Comparison of ENCODE assay signal across 17 cellular contexts in the genomic region with DNA sequence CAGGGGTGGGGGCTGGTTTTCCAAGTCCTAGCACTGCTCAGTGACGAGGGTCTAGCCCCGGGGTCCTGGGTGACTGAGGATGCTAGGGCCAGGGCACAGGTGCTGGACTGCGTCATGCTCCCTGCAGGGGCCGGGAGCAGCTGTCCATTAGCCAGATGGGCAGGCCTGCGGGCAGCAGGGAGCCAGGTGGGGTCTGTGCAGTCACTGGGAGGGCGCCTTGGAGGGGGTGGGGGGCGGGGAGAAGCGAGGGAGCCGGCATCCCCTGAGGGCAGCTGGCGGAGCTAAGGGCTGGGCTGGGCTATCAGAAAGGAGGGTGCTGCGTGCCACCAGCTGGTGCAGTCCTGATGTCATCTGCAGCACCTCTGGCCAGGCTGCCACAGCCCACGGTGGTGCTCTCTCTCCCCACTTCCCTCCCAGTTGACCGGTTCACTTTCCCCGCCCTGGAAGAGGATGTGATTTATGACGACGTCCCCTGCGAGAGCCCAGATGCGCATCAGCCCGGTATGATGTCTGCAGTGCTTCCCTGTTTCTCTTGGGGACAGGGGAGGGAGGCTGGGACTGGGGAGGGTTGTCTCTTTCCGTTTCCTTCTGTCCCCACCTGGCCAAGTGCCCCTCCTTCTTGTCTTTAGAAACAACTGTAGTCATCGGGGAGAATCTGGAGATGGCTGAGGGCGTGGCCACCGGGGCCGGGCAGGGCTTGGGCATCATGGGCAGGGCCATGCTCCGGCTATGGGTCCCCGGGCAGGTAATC.
DNase-seq lines count a peak whose midpoint lies in the region; ATAC-seq, FAIRE-seq and TF ChIP-seq lines count a peak whose summit lies in the region.
"Had no signal": no experiment of that assay in that cellular context is flagged by ENCODE, and none has a peak within 500 bp of the region (broad histone marks: within the 10 kb centered on the region; RNA-seq: fewer than 3 reads in every experiment).

No MANE protein-coding gene starts in this region.

- no TSS peak for BruUV-seq in K562 (replicated peaks; lab: Mats Ljungman, UMichigan)

- no peak for TF ChIP-seq CTCF in K562 (IDR thresholded peaks at IDR 0.05 in 2 of 3, conservative IDR thresholded peaks at IDR 0.05 in 1 of 3; ENCODE audit: insufficient read depth in 2 of 3, low read depth in 1 of 3, low read length in 3 of 3)

- peaks cover 11% of the 10 kb centered on the region; the same call in 1 of the 2 replicates for H4K20me1 ChIP-seq in K562 (replicated peaks; ENCODE audit: control insufficient read depth, insufficient read depth, low read length)

- no peaks in the 10 kb centered on the region for H3K9me3 ChIP-seq in K562 (replicated peaks; ENCODE audit: control insufficient read depth, insufficient read depth, low read depth, low read length)

- POLR2A ChIA-PET in K562 (lab: Yijun Ruan, JAX), result interaction anchor here (0.5 to 0.6 kb wide), 2 partner anchors 101 to 106 kb away, joined by 3 to 4 read pairs; no protein-coding TSS in a partner anchor
- POLR2A ChIA-PET in activated CD4-positive, alpha-beta T cell treated with anti-CD3 and anti-CD28 coated beads for 36 hours (lab: Charles Lee), result no interaction called here

- no peaks in the 10 kb centered on the region for H3K79me2 ChIP-seq in K562 (ENCODE audit: control insufficient read depth, insufficient read depth, low read length)

- no peak overlapping the region for H3K27ac Mint-ChIP-seq in activated CD4-positive, alpha-beta T cell treated with anti-CD3 and anti-CD28 coated beads for 36 hours
- H3K27ac Mint-ChIP-seq: activated naive CD8-positive, alpha-beta T cell treated with anti-CD3 and anti-CD28 coated beads, Interleukin-2, amount 10 ng/mL, durations not matched to agents 7 days and 5 days had no signal

- H3K9me1 ChIP-seq in K562 (ENCODE audit: control insufficient read depth, insufficient read depth, low read length), result peaks cover 4% of the 10 kb centered on the region

- no peak for FAIRE-seq in K562 (lab: Jason Lieb, UNC)

- H3K4me3 Mint-ChIP-seq in activated CD4-positive, alpha-beta T cell treated with anti-CD3 and anti-CD28 coated beads for 36 hours, result no peak overlapping the region
- H3K4me3 Mint-ChIP-seq: activated B cell treated with CpG ODN at 0.5 μM for 24 hours; activated naive CD8-positive, alpha-beta T cell treated with anti-CD3 and anti-CD28 coated beads, Interleukin-2, amount 10 ng/mL, durations not matched to agents 7 days and 5 days; neural progenitor cell had no signal

- TF ChIP-seq EP300 in K562 (IDR thresholded peaks at IDR 0.05; ENCODE audit: low read length), result no peak

- no peak for TF ChIP-seq POLR2A in K562 (conservative IDR thresholded peaks at IDR 0.05)

- no peaks in the 10 kb centered on the region for H3K4me1 ChIP-seq in K562 (replicated peaks in 1 of 2; ENCODE audit: control insufficient read depth in 2 of 2, insufficient read depth in 2 of 2, low read length in 2 of 2)
- H3K4me1 ChIP-seq: neural progenitor cell had no signal

- H3K4me3 ChIP-seq in K562, result no peak overlapping the region
- H3K4me3 ChIP-seq: neural progenitor cell had no signal

- no peak overlapping the region for H3K4me2 ChIP-seq in K562 (ENCODE audit: insufficient read depth, low read length)
- H3K4me2 ChIP-seq: neural progenitor cell had no signal

- no peaks in the 10 kb centered on the region for H3K4me1 Mint-ChIP-seq in activated CD4-positive, alpha-beta T cell treated with anti-CD3 and anti-CD28 coated beads for 36 hours
- H3K4me1 Mint-ChIP-seq: activated B cell treated with CpG ODN at 0.5 μM for 24 hours; activated naive CD8-positive, alpha-beta T cell treated with anti-CD3 and anti-CD28 coated beads, Interleukin-2, amount 10 ng/mL, durations not matched to agents 7 days and 5 days had no signal

- DNase-seq in DMS 273 (lab: John Stamatoyannopoulos, UW; ENCODE audit: unreplicated experiment) (peak; percentile 61), DMS 273 treated with DMSO at 0.1 percent for 48 hours (lab: John Stamatoyannopoulos, UW) (no peak), NCI-H345 treated with DMSO at 0.1 percent for 48 hours (lab: John Stamatoyannopoulos, UW; ENCODE audit: unreplicated experiment) (peak; percentile 24), K562 (ENCODE audit: extremely low read depth in 1 of 4, low spot score in 3 of 4) (no peak), retina (peak; percentile 65)
- DNase-seq in stimulated activated naive CD4-positive, alpha-beta T cell (lab: John Stamatoyannopoulos, UW), result no peak
- no peak for DNase-seq in activated CD4-positive, alpha-beta T cell treated with anti-CD3 and anti-CD28 coated beads for 36 hours
- DNase-seq in stimulated activated CD4-positive, alpha-beta T cell treated with anti-CD3 and anti-CD28 coated beads, Interleukin-12 subunit alpha, Interleukin-12 subunit beta, amount 100 ng/mL, for 4 hours, result no peak
- DNase-seq: activated B cell treated with CpG ODN at 0.5 μM for 24 hours; activated CD8-positive, alpha-beta memory T cell treated with anti-CD3 and anti-CD28 coated beads, Interleukin-2, amount 50 U/mL, for 48 hours; activated naive CD8-positive, alpha-beta T cell treated with anti-CD3 and anti-CD28 coated beads, Interleukin-2, amount 10 ng/mL, durations not matched to agents 7 days and 5 days; HCEC 1CT; hippocampal formation; left ventricle myocardium superior; NCI-H526 treated with DMSO at 0.1 percent for 48 hours had no signal

- 1% methylated on average over 22 of the region's 26 CpGs for WGBS in K562 (ENCODE audit: insufficient coverage, low coverage, missing lambda C conversion rate)

- no peak overlapping the region for H3K9ac ChIP-seq in K562 (ENCODE audit: insufficient read depth in 1 of 2, low read depth in 2 of 2, low read length in 2 of 2)
- H3K9ac ChIP-seq: neural progenitor cell had no signal

- peaks cover 32 to 54% of the 10 kb centered on the region in 2 experiments; a peak in 4 of 5 replicates for H3K27me3 ChIP-seq in K562 (ENCODE audit: control insufficient read depth in 2 of 2, insufficient read depth in 2 of 2, low read length in 2 of 2)
- H3K27me3 ChIP-seq: neural progenitor cell had no signal

- no peaks in the 10 kb centered on the region for H3K9me3 Mint-ChIP-seq in activated CD4-positive, alpha-beta T cell treated with anti-CD3 and anti-CD28 coated beads for 36 hours (ENCODE audit: low read depth)
- H3K9me3 Mint-ChIP-seq: activated B cell treated with CpG ODN at 0.5 μM for 24 hours; activated naive CD8-positive, alpha-beta T cell treated with anti-CD3 and anti-CD28 coated beads, Interleukin-2, amount 10 ng/mL, durations not matched to agents 7 days and 5 days; neural progenitor cell had no signal

- in situ Hi-C loops in K562 (cut with MboI), result loop anchor here (10.0 kb wide), 1 partner anchor 188 kb away; no protein-coding TSS in a partner anchor

- H3K36me3 Mint-ChIP-seq in activated CD4-positive, alpha-beta T cell treated with anti-CD3 and anti-CD28 coated beads for 36 hours (ENCODE audit: low read depth), result no peaks in the 10 kb centered on the region
- H3K36me3 Mint-ChIP-seq: activated naive CD8-positive, alpha-beta T cell treated with anti-CD3 and anti-CD28 coated beads, Interleukin-2, amount 10 ng/mL, durations not matched to agents 7 days and 5 days; neural progenitor cell had no signal

- peak; percentile 11; the same call in 1 of the 3 replicates for ATAC-seq in K562
- no peak for ATAC-seq in activated CD4-positive, alpha-beta T cell treated with anti-CD3 and anti-CD28 coated beads for 36 hours
- ATAC-seq: left ventricle myocardium superior had no signal

- no peak overlapping the region for H2AFZ ChIP-seq in K562 (ENCODE audit: low read depth, low read length)
- H2AFZ ChIP-seq: neural progenitor cell had no signal

- CTCF ChIA-PET in K562 (lab: Yijun Ruan, JAX; ENCODE audit: low intra/inter-chr PET ratio), result interaction anchor here (1.2 kb wide), 1 partner anchor 100 kb away, joined by 4 read pairs; no protein-coding TSS in a partner anchor
- CTCF ChIA-PET in activated CD4-positive, alpha-beta T cell treated with anti-CD3 and anti-CD28 coated beads for 36 hours (lab: Charles Lee), result no interaction called here

- H3K27ac ChIP-seq in K562 (ENCODE audit: extremely low read depth, low read depth, low read length), result no peak overlapping the region
- H3K27ac ChIP-seq: 22Rv1, neural progenitor cell had no signal

- intact Hi-C loops in K562 (cut with micrococcal nuclease), result loop anchor here (10.0 kb wide), 1 partner anchor 478 kb away; no protein-coding TSS in a partner anchor
- intact Hi-C loops in activated CD4-positive, alpha-beta T cell treated with anti-CD3 and anti-CD28 coated beads for 36 hours (cut with DNase I, micrococcal nuclease), result no loop called here

- no peaks in the 10 kb centered on the region for H3K27me3 Mint-ChIP-seq in activated CD4-positive, alpha-beta T cell treated with anti-CD3 and anti-CD28 coated beads for 36 hours
- H3K27me3 Mint-ChIP-seq: activated B cell treated with CpG ODN at 0.5 μM for 24 hours had no signal

- no peak for TF ChIP-seq RAD21 in K562 (CRISPR knock-in tag; conservative IDR thresholded peaks at IDR 0.05 in 1 of 2, IDR thresholded peaks at IDR 0.05 in 1 of 2)

- H3K36me3 ChIP-seq in K562 (ENCODE audit: control insufficient read depth, insufficient read depth, low read length), result no peaks in the 10 kb centered on the region
- H3K36me3 ChIP-seq: neural progenitor cell had no signal

TF ChIP-seq in K562, 482 proteins besides CTCF, POLR2A, EP300 and RAD21 (continues in another document):
- TF ChIP-seq NR3C1 (CRISPR knock-in tag; IDR thresholded peaks at IDR 0.05), result no peak
- TF ChIP-seq, protein P1, sequence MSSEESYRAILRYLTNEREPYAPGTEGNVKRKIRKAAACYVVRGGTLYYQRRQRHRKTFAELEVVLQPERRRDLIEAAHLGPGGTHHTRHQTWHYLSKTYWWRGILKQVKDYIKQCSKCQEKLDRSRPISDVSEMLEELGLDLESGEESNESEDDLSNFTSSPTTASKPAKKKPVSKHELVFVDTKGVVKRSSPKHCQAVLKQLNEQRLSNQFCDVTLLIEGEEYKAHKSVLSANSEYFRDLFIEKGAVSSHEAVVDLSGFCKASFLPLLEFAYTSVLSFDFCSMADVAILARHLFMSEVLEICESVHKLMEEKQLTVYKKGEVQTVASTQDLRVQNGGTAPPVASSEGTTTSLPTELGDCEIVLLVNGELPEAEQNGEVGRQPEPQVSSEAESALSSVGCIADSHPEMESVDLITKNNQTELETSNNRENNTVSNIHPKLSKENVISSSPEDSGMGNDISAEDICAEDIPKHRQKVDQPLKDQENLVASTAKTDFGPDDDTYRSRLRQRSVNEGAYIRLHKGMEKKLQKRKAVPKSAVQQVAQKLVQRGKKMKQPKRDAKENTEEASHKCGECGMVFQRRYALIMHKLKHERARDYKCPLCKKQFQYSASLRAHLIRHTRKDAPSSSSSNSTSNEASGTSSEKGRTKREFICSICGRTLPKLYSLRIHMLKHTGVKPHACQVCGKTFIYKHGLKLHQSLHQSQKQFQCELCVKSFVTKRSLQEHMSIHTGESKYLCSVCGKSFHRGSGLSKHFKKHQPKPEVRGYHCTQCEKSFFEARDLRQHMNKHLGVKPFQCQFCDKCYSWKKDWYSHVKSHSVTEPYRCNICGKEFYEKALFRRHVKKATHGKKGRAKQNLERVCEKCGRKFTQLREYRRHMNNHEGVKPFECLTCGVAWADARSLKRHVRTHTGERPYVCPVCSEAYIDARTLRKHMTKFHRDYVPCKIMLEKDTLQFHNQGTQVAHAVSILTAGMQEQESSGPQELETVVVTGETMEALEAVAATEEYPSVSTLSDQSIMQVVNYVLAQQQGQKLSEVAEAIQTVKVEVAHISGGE (CRISPR knock-in tag; IDR thresholded peaks at IDR 0.05), result no peak
- TF ChIP-seq PHF21A (IDR thresholded peaks at IDR 0.05; ENCODE audit: borderline replicate concordance, low read depth), result no peak

Comparison
In these comparisons a context has a peak if more than half of its experiments do, and no peak if none do; other contexts are left out.
1. DNase-seq: peak in DMS 273 (single experiment), NCI-H345 treated with DMSO at 0.1 percent for 48 hours (single experiment) and retina (single experiment); none in DMS 273 treated with DMSO at 0.1 percent for 48 hours (single experiment), K562 (0 of 4), stimulated activated naive CD4-positive, alpha-beta T cell (0 of 6), activated CD4-positive, alpha-beta T cell treated with anti-CD3 and anti-CD28 coated beads for 36 hours (single experiment) and stimulated activated CD4-positive, alpha-beta T cell treated with anti-CD3 and anti-CD28 coated beads, Interleukin-12 subunit alpha, Interleukin-12 subunit beta, amount 100 ng/mL, for 4 hours (single experiment).